In the genomic region with DNA sequence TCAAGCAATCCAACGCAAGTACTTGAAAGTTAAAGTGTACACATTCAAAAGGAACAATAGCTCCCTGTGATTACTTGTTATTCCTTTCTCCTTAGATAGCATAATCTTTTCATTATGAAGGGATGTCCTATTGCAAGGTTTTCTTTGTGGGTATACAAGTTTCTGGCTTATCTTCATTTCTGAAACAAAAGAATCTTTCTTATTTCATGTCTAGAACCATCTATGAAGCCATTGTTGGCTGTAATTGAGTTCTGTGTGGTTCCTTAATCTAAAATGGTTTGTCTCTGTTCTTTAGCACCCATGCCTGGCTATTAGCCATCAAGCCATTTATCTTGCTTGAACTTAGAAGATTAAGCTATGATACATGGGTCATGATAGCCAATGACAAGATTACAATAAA, we compare ENCODE assay signal across 14 cellular contexts.
DNase-seq lines count a peak whose midpoint lies in the region; ATAC-seq and TF ChIP-seq lines count a peak whose summit lies in the region.
"Had no signal": no experiment of that assay in that cellular context is flagged by ENCODE, and none has a peak within 500 bp of the region (broad histone marks: within the 10 kb centered on the region; RNA-seq: fewer than 3 reads in every experiment).

No MANE protein-coding gene starts in this region.

- H3K79me2 ChIP-seq in Karpas-422 (ENCODE audit: low read length) = no peaks in the 10 kb centered on the region

- no peak for ATAC-seq in GM18519 (IDR thresholded peaks at IDR 0.05; ENCODE audit: low FRiP score, unreplicated experiment)

- H3K9me2 ChIP-seq in Karpas-422 (replicated peaks; ENCODE audit: insufficient read depth, low read length) = no peaks in the 10 kb centered on the region

- H3K27me3 ChIP-seq in Karpas-422 (ENCODE audit: low read length) = no peaks in the 10 kb centered on the region
- H3K27me3 ChIP-seq in testis = no peaks in the 10 kb centered on the region
- no peaks in the 10 kb centered on the region for H3K27me3 ChIP-seq in MG63

- H3K27ac ChIP-seq in Karpas-422 (ENCODE audit: low read length) (0 out of 2 replicates have a peak overlapping the region, but pooled peaks have one; percentile 10), testis (peak overlapping the region; percentile 15 to 55)

- H2AFZ ChIP-seq in Karpas-422 (ENCODE audit: low read length) = no peak overlapping the region
- H2AFZ ChIP-seq: GM23338 had no signal

- no peaks in the 10 kb centered on the region for H3K9me3 ChIP-seq in Karpas-422 (ENCODE audit: low read length)
- H3K9me3 ChIP-seq in testis = no peaks in the 10 kb centered on the region
- peaks cover 3% of the 10 kb centered on the region; the same call in 1 of the 2 replicates for H3K9me3 ChIP-seq in MG63
- H3K9me3 ChIP-seq: Caco-2, HAP-1 had no signal

- H3K4me3 ChIP-seq in Karpas-422 (ENCODE audit: low read length) = no peak overlapping the region
- no peak overlapping the region for H3K4me3 ChIP-seq in testis
- no peak overlapping the region for H3K4me3 ChIP-seq in MG63
- H3K4me3 ChIP-seq: GM23338, HAP-1 had no signal

- no peaks in the 10 kb centered on the region for H4K20me1 ChIP-seq in Karpas-422 (ENCODE audit: insufficient read depth, low read depth, low read length)

- WGBS in testis, 2 donors = 66 to 80% methylated on average over 1 of the region's 1 CpG

- no peak for TF ChIP-seq POLR2A in testis (IDR thresholded peaks at IDR 0.05)

- intact Hi-C loops in testis (cut with DNase I; ENCODE audit: low total_unique reads) = no loop called here

- TF ChIP-seq CTCF in testis (IDR thresholded peaks at IDR 0.05) = no peak

- H3K4me1 ChIP-seq in Karpas-422 (ENCODE audit: low read length) (no peaks in the 10 kb centered on the region), testis (peaks cover 8% of the 10 kb centered on the region)
- H3K4me1 ChIP-seq: HAP-1 had no signal

- H3K4me2 ChIP-seq in Karpas-422 (ENCODE audit: low read depth, low read length, poor library complexity, severe bottlenecking) = no peak overlapping the region
- H3K4me2 ChIP-seq: GM23338 had no signal

- peaks cover 25% of the 10 kb centered on the region; the same call in 1 of the 2 replicates for H3K36me3 ChIP-seq in Karpas-422 (ENCODE audit: insufficient read depth, low read length)
- H3K36me3 ChIP-seq in testis (ENCODE audit: low read depth, missing control alignments) = no peaks in the 10 kb centered on the region
- H3K36me3 ChIP-seq in MG63 = peaks cover 11% of the 10 kb centered on the region
- H3K36me3 ChIP-seq: HAP-1 had no signal

- H3K9ac ChIP-seq in Karpas-422 (ENCODE audit: low read length) = no peak overlapping the region

- DNase-seq in COLO829 (ENCODE audit: low spot score) (peak; percentile 90), Karpas-422 (no peak), foreskin melanocyte (peak; percentile 85), testis (no peak), MG63 (no peak)
- DNase-seq: C1 segment of cervical spinal cord; Caco-2; CD4-positive, alpha-beta memory T cell; DMS153; DND-41; HFFc6 had no signal

Comparison
In these comparisons a context has a peak if more than half of its experiments do, and no peak if none do; other contexts are left out.
1. DNase-seq: peak in COLO829 (single experiment) and foreskin melanocyte (single experiment); none in Karpas-422 (single experiment), testis (single experiment) and MG63 (single experiment).